In the genomic region with DNA sequence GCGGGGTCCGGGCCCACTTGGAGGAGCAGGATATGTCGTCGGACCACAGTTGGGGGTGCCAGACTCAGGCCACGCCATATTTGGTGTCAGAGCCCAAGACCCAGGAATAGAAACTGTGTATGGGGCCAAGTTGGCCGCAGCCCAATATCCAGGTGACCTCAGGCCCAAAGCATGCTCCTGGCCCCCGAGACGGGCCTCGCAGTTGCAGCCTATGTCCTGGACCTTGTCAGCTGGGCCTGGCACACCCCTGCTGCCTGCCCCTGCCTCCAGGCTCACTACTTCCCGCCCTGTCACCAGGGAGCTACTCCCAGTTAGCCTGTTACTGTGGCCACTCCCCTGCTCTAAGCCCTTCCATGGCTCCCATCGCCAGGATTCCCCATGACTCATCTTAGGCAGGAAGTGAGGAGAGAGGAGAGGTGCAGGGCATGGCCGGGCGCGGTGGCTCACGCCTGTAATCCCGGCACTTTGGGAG, we compare ENCODE assay signal across 13 cellular contexts. TPM values are rescaled to one million over a fixed set of nuclear protein-coding genes. Genes with fewer than 3 reads are reported as not detected.
DNase-seq lines count a peak whose midpoint lies in the region; ATAC-seq and TF ChIP-seq lines count a peak whose summit lies in the region.
"Had no signal": no experiment of that assay in that cellular context is flagged by ENCODE, and none has a peak within 500 bp of the region (broad histone marks: within the 10 kb centered on the region; RNA-seq: fewer than 3 reads in every experiment).

No MANE protein-coding gene starts in this region.

- H3K79me2 ChIP-seq in osteoblast (ENCODE audit: insufficient read depth, low read length), result peaks cover 27% of the 10 kb centered on the region
- no peaks in the 10 kb centered on the region for H3K79me2 ChIP-seq in neural progenitor cell (ENCODE audit: low read depth)

- no peak for ATAC-seq in GM21737 (IDR thresholded peaks at IDR 0.05; ENCODE audit: unreplicated experiment)
- ATAC-seq in HG02763 (IDR thresholded peaks at IDR 0.05; ENCODE audit: unreplicated experiment), result no peak

- H3K9me3 ChIP-seq in SJCRH30 (replicated peaks), result no peaks in the 10 kb centered on the region
- no peaks in the 10 kb centered on the region for H3K9me3 ChIP-seq in osteoblast (ENCODE audit: low read depth, low read length)
- no peaks in the 10 kb centered on the region for H3K9me3 ChIP-seq in neural progenitor cell (ENCODE audit: low read depth)

- no peak overlapping the region for H3K4me3 ChIP-seq in SJCRH30
- no peak overlapping the region for H3K4me3 ChIP-seq in fibroblast of villous mesenchyme (ENCODE audit: low read depth, low read length)
- no peak overlapping the region for H3K4me3 ChIP-seq in osteoblast (ENCODE audit: insufficient read depth, low read length)
- H3K4me3 ChIP-seq in neural progenitor cell, result no peak overlapping the region

- H3K4me1 ChIP-seq in SJCRH30 (peaks cover 20% of the 10 kb centered on the region), osteoblast (ENCODE audit: insufficient read depth, low read length) (peaks cover 17% of the 10 kb centered on the region), neural progenitor cell (no peaks in the 10 kb centered on the region)

- no peaks in the 10 kb centered on the region for H3K27me3 ChIP-seq in SJCRH30
- H3K27me3 ChIP-seq in osteoblast (ENCODE audit: insufficient read depth, low read length), result no peaks in the 10 kb centered on the region
- H3K27me3 ChIP-seq in neural progenitor cell, result no peaks in the 10 kb centered on the region

- in situ Hi-C loops in Caki2 (cut with HindIII; ENCODE audit: low pct_unique_long_range_greater_than_20kb, low sequenced_read_pairs), result no loop called here

- H2AFZ ChIP-seq in osteoblast (ENCODE audit: low read length), result no peak overlapping the region
- H2AFZ ChIP-seq in neural progenitor cell (replicated peaks), result no peak overlapping the region

- no peaks in the 10 kb centered on the region for H3F3A ChIP-seq in neural progenitor cell (ENCODE audit: low read depth)

- no peak overlapping the region for H3K4me3 Mint-ChIP-seq in neural progenitor cell
- H3K4me3 Mint-ChIP-seq: activated naive CD8-positive, alpha-beta T cell treated with anti-CD3 and anti-CD28 coated beads, Interleukin-2, amount 10 ng/mL, durations not matched to agents 7 days and 5 days had no signal

- no peaks in the 10 kb centered on the region for H3K9me3 Mint-ChIP-seq in neural progenitor cell
- H3K9me3 Mint-ChIP-seq: activated naive CD8-positive, alpha-beta T cell treated with anti-CD3 and anti-CD28 coated beads, Interleukin-2, amount 10 ng/mL, durations not matched to agents 7 days and 5 days; naive B cell had no signal

- TF ChIP-seq CTCF in fibroblast of villous mesenchyme (IDR thresholded peaks at IDR 0.05; ENCODE audit: insufficient read depth, low read depth, low read length), result no peak
- TF ChIP-seq CTCF in osteoblast (IDR thresholded peaks at IDR 0.05; ENCODE audit: extremely low read depth, low read depth, low read length), result no peak
- TF ChIP-seq CTCF in neural progenitor cell (IDR thresholded peaks at IDR 0.05), result no peak

- no peaks in the 10 kb centered on the region for H4K20me1 ChIP-seq in osteoblast (ENCODE audit: insufficient read depth, low read length)
- peaks cover 10% of the 10 kb centered on the region for H4K20me1 ChIP-seq in neural progenitor cell (ENCODE audit: low read depth)

- H3K27ac Mint-ChIP-seq in neural progenitor cell, result no peak overlapping the region
- H3K27ac Mint-ChIP-seq: activated naive CD8-positive, alpha-beta T cell treated with anti-CD3 and anti-CD28 coated beads, Interleukin-2, amount 10 ng/mL, durations not matched to agents 7 days and 5 days had no signal

- DNase-seq in Caki2 (ENCODE audit: low read depth), result peak; percentile 63
- peak; percentile 55 to 64 for DNase-seq in SJCRH30
- DNase-seq in fibroblast of villous mesenchyme (ENCODE audit: low read depth), result peak; percentile 89
- DNase-seq in osteoblast (ENCODE audit: insufficient read length, low spot score, missing footprints), result peak; percentile 98
- no peak for DNase-seq in activated naive CD4-positive, alpha-beta T cell treated with Interleukin-2 at 50 U/mL for 16 hours
- no peak for DNase-seq in neural progenitor cell (ENCODE audit: low spot score)
- DNase-seq: activated naive CD8-positive, alpha-beta T cell treated with anti-CD3 and anti-CD28 coated beads, Interleukin-2, amount 10 ng/mL, durations not matched to agents 7 days and 5 days; naive B cell had no signal

- H3K4me1 Mint-ChIP-seq in neural progenitor cell, result peaks cover 22% of the 10 kb centered on the region
- H3K4me1 Mint-ChIP-seq: activated naive CD8-positive, alpha-beta T cell treated with anti-CD3 and anti-CD28 coated beads, Interleukin-2, amount 10 ng/mL, durations not matched to agents 7 days and 5 days had no signal

- H3K36me3 ChIP-seq in SJCRH30 (no peaks in the 10 kb centered on the region), osteoblast (ENCODE audit: insufficient read depth, low read length) (no peaks in the 10 kb centered on the region), neural progenitor cell (no peaks in the 10 kb centered on the region)

- no peak overlapping the region for H3K4me2 ChIP-seq in osteoblast (ENCODE audit: insufficient read depth, low read length)
- no peak overlapping the region for H3K4me2 ChIP-seq in neural progenitor cell
- H3K4me2 ChIP-seq: KMS-11 had no signal

- no peaks in the 10 kb centered on the region for H3K36me3 Mint-ChIP-seq in neural progenitor cell
- H3K36me3 Mint-ChIP-seq: activated naive CD8-positive, alpha-beta T cell treated with anti-CD3 and anti-CD28 coated beads, Interleukin-2, amount 10 ng/mL, durations not matched to agents 7 days and 5 days; naive B cell had no signal

- H3K27me3 Mint-ChIP-seq in neural progenitor cell (ENCODE audit: insufficient read depth, low read depth), result peaks cover 2% of the 10 kb centered on the region
- H3K27me3 Mint-ChIP-seq: activated naive CD8-positive, alpha-beta T cell treated with anti-CD3 and anti-CD28 coated beads, Interleukin-2, amount 10 ng/mL, durations not matched to agents 7 days and 5 days had no signal

- no peak overlapping the region for H3K9ac ChIP-seq in neural progenitor cell
- H3K9ac ChIP-seq: KMS-11 had no signal

- H3K27ac ChIP-seq in SJCRH30 (no peak overlapping the region), osteoblast (ENCODE audit: low read depth, low read length) (no peak overlapping the region), neural progenitor cell (no peak overlapping the region)
- H3K27ac ChIP-seq: C4-2B, KMS-11 had no signal

RNA-seq across cellular contexts. Expression of gene A4GALT, which starts 23.1 kb away (rescaled TPM):
- total RNA-seq in Caki2 (2014; rRNA removed; shearing (Covaris generic); ENCODE audit: low replicate concordance), result 5.6 and 8.3 TPM in 2 replicates
- 7.1 and 9.9 TPM in 2 replicates for total RNA-seq in SJCRH30 (2014; rRNA removed; shearing (Covaris generic))
- total RNA-seq in fibroblast of villous mesenchyme, result 9.0 and 11.2 TPM in 2 replicates
- total RNA-seq in osteoblast, result 19.9 and 24.2 TPM in 2 replicates
- 2.6 and 17.7 TPM in 2 replicates for total RNA-seq in neural progenitor cell (ENCODE audit: low replicate concordance)
- total RNA-seq: activated naive CD8-positive, alpha-beta T cell treated with anti-CD3 and anti-CD28 coated beads, Interleukin-2, amount 10 ng/mL, durations not matched to agents 7 days and 5 days; T-helper 2 cell treated with Interferon-gamma antibody and Interleukin-4, amounts not matched to agents 100 ng/mL and 5 ng/mL, for 36 hours had no signal

RNA-seq across cellular contexts. Expression of gene CYB5R3, which starts 48.4 kb away (rescaled TPM):
- 68.0 and 95.7 TPM in 2 replicates for total RNA-seq in Caki2 (2014; rRNA removed; shearing (Covaris generic); ENCODE audit: low replicate concordance)
- total RNA-seq in SJCRH30 (2014; rRNA removed; shearing (Covaris generic)), result 71.1 and 73.9 TPM in 2 replicates
- total RNA-seq in fibroblast of villous mesenchyme, result 57.9 and 67.0 TPM in 2 replicates
- total RNA-seq in osteoblast, result 84.3 and 86.9 TPM in 2 replicates
- 21.6 and 61.5 TPM in 2 replicates for total RNA-seq in neural progenitor cell (ENCODE audit: low replicate concordance)

RNA-seq across cellular contexts. Expression of gene ATP5MGL, which starts 57.2 kb away (rescaled TPM):
- total RNA-seq in Caki2 (2014; rRNA removed; shearing (Covaris generic); ENCODE audit: low replicate concordance), result not detected in 2 replicates
- 0.51 and 1.2 TPM in 2 replicates for total RNA-seq in SJCRH30 (2014; rRNA removed; shearing (Covaris generic))
- total RNA-seq in fibroblast of villous mesenchyme (0.43 and 0.64 TPM in 2 replicates), osteoblast (0.72 and 1.2 TPM in 2 replicates), neural progenitor cell (ENCODE audit: low replicate concordance) (0.34 TPM in 1 of 2 replicates, not detected in the other)

Comparison
In these comparisons a context has a peak if more than half of its experiments do, and no peak if none do; other contexts are left out.
1. DNase-seq: peak in Caki2 (single experiment), SJCRH30 (2 of 2), fibroblast of villous mesenchyme (single experiment) and osteoblast (single experiment); none in activated naive CD4-positive, alpha-beta T cell treated with Interleukin-2 at 50 U/mL for 16 hours (single experiment) and neural progenitor cell (single experiment).